In genomic region chr4:152244659-152245058, GRCh38 we compare ENCODE assay signal across 18 cellular contexts.
"Had no signal": no experiment of that assay in that cellular context is flagged by ENCODE, and none has a peak within 500 bp of the region (broad histone marks: within the 10 kb centered on the region; RNA-seq: fewer than 3 reads in every experiment).

No MANE protein-coding gene starts in this region.

- H3K9me3 ChIP-seq: gastrocnemius medialis, heart right ventricle, neutrophil, psoas muscle, spleen had no signal

- H3K36me3 Mint-ChIP-seq: naive B cell; stimulated activated naive B cell treated with anti-CD40 and anti-IgM and Interleukin-4, amounts not matched to agents 10 μg/mL and 1 μg/mL and 100 μg/mL, for 72 hours; type B pancreatic cell had no signal

- H3K4me3 ChIP-seq: coronary artery, dorsolateral prefrontal cortex, gastrocnemius medialis, heart right ventricle, lung, psoas muscle, spleen had no signal

- ATAC-seq: stimulated activated naive B cell treated with anti-CD40 and anti-IgM and Interleukin-4, amounts not matched to agents 10 μg/mL and 1 μg/mL and 100 μg/mL, for 72 hours had no signal

- H3K27me3 ChIP-seq: dorsolateral prefrontal cortex, gastrocnemius medialis, heart right ventricle, neutrophil, spleen had no signal

- H3K4me3 Mint-ChIP-seq: stimulated activated naive B cell treated with anti-CD40 and anti-IgM and Interleukin-4, amounts not matched to agents 10 μg/mL and 1 μg/mL and 100 μg/mL, for 72 hours; type B pancreatic cell had no signal

- H3K27ac ChIP-seq: dorsolateral prefrontal cortex, gastrocnemius medialis, neutrophil had no signal

- H3K36me3 ChIP-seq: gastrocnemius medialis, heart right ventricle, neutrophil, spleen had no signal

- H3K9me3 Mint-ChIP-seq: naive B cell; stimulated activated naive B cell treated with anti-CD40 and anti-IgM and Interleukin-4, amounts not matched to agents 10 μg/mL and 1 μg/mL and 100 μg/mL, for 72 hours; type B pancreatic cell had no signal

- H3K4me1 ChIP-seq: gastrocnemius medialis, psoas muscle had no signal

- DNase-seq: dorsolateral prefrontal cortex; effector CD8-positive, alpha-beta T cell; gastrocnemius medialis; islet precursor cell; mesendoderm; naive B cell; psoas muscle; retina; spleen; stimulated activated CD4-positive, alpha-beta T cell treated with anti-CD3 and anti-CD28 coated beads, Interleukin-15, amount 100 ng/mL, for 24 hours; stimulated activated CD4-positive, alpha-beta T cell treated with anti-CD3 and anti-CD28 coated beads, Interleukin-1b, Interleukin-23, amount 100 ng/mL, for 48 hours; stimulated activated CD4-positive, alpha-beta T cell treated with anti-CD3 and anti-CD28 coated beads, Interleukin-4, amount 100 ng/mL, for 24 hours; stimulated activated naive B cell treated with anti-CD40 and anti-IgM and Interleukin-4, amounts not matched to agents 10 μg/mL and 1 μg/mL and 100 μg/mL, for 72 hours had no signal

- H3K4me1 Mint-ChIP-seq: naive B cell had no signal

- H3K27ac Mint-ChIP-seq: stimulated activated naive B cell treated with anti-CD40 and anti-IgM and Interleukin-4, amounts not matched to agents 10 μg/mL and 1 μg/mL and 100 μg/mL, for 72 hours; type B pancreatic cell had no signal
